ENCODE assay signal across 20 cellular contexts in the genomic region with DNA sequence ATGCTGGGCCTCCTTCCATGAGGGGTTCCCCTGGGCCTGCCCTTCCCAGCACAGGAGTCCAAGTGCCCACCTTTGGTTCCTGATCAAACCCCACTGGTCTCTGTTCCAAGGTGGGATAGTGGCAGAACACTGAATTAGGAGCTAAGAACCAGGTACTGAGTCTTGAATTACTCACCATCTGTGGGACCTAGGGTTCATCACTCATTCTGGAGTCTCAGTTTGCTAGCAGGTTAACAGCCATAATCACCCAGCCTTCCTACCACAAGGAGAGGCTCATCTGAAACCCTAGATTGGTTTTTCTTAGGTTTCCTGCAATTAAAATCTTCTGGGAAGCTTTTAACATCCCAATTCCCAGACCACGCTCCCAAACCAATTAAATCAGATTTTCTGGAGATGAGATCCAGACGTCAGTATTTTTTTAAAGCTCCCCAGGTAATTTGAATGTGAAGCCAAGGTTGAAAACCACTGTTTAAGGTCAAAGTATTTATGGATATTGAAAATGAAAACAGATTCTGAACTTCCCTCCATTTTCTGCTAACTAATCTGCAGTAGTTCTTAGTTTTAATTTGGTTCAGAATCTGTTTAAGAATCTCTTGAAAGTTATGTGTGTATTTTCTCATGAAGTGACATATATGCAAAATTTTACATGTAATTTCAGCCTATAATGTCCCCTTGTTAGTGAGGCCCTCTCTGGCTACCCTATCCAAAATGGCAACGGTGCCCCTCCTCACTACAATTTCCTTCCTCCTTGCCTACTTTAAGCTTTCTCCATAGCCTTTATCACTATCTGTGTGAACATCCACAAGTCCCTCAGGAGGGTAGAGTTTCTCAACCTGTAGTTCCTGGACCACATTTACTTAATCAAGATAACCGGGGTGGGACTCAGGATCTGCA.
DNase-seq lines count a peak whose midpoint lies in the region; ATAC-seq and TF ChIP-seq lines count a peak whose summit lies in the region.
"Had no signal": no experiment of that assay in that cellular context is flagged by ENCODE, and none has a peak within 500 bp of the region (broad histone marks: within the 10 kb centered on the region; RNA-seq: fewer than 3 reads in every experiment).

No MANE protein-coding gene starts in this region.

- H3K79me2 ChIP-seq in DOHH2 (ENCODE audit: control insufficient read depth, low read length) = no peaks in the 10 kb centered on the region

- no peak for TF ChIP-seq POLR2A in esophagus muscularis mucosa (IDR thresholded peaks at IDR 0.05; ENCODE audit: low read depth)
- TF ChIP-seq POLR2A in GM18505 (IDR thresholded peaks at IDR 0.05; ENCODE audit: borderline replicate concordance, extremely low read depth, insufficient read depth, insufficient read length) = no peak

- H3K27me3 ChIP-seq in DOHH2 (ENCODE audit: control insufficient read depth, low read length) (no peaks in the 10 kb centered on the region), esophagus muscularis mucosa (no peaks in the 10 kb centered on the region)
- H3K27me3 ChIP-seq: BE2C, sigmoid colon had no signal

- H3K9me3 ChIP-seq in DOHH2 (ENCODE audit: control insufficient read depth, insufficient read depth, low read length) (no peaks in the 10 kb centered on the region), esophagus muscularis mucosa (no peaks in the 10 kb centered on the region)
- H3K9me3 ChIP-seq: BE2C, heart right ventricle, sigmoid colon had no signal

- no peaks in the 10 kb centered on the region for H3F3A ChIP-seq in DOHH2 (ENCODE audit: control insufficient read depth, insufficient read depth)

- ATAC-seq in GM19328 (IDR thresholded peaks at IDR 0.05; ENCODE audit: unreplicated experiment) = peak; percentile 43
- ATAC-seq in HG03039 (IDR thresholded peaks at IDR 0.05; ENCODE audit: unreplicated experiment) = peak; percentile 53
- ATAC-seq in GM18505 (IDR thresholded peaks at IDR 0.05; ENCODE audit: unreplicated experiment) = no peak
- ATAC-seq: activated CD8-positive, alpha-beta T cell treated with anti-CD3 and anti-CD28 coated beads, Interleukin-2, amount 10 ng/mL, durations not matched to agents 7 days and 5 days; heart right ventricle had no signal

- 0 out of 2 replicates have a peak overlapping the region, but pooled peaks have one; percentile 5 for H3K4me2 ChIP-seq in DOHH2 (ENCODE audit: low read length)

- DNase-seq in esophagus muscularis mucosa (ENCODE audit: extremely low spot score) = peak; percentile 19
- DNase-seq in activated CD4-positive, alpha-beta T cell treated with anti-CD3 and anti-CD28 coated beads, Interleukin-2, amount 50 U/mL, for 48 hours = no peak
- DNase-seq in NCI-H187 treated with DMSO at 0.1 percent for 48 hours (lab: John Stamatoyannopoulos, UW) = no peak
- DNase-seq in ureter (ENCODE audit: low spot score) = no peak
- DNase-seq: activated CD8-positive, alpha-beta T cell treated with anti-CD3 and anti-CD28 coated beads, Interleukin-2, amount 10 ng/mL, durations not matched to agents 7 days and 5 days; BE2C; cerebellar nuclear complex; HCEC 1CT; heart right ventricle; NCI-H1417 treated with DMSO at 0.1 percent for 48 hours; NCI-H526; RPMI8226; sigmoid colon; substantia nigra; T-helper 9 cell had no signal

- H4K20me1 ChIP-seq in DOHH2 (ENCODE audit: control insufficient read depth, insufficient read depth, low read depth, low read length) = no peaks in the 10 kb centered on the region

- intact Hi-C loops in esophagus muscularis mucosa (cut with DNase I) = no loop called here

- no peaks in the 10 kb centered on the region for H3K36me3 ChIP-seq in DOHH2 (ENCODE audit: control insufficient read depth, low read length)
- H3K36me3 ChIP-seq in esophagus muscularis mucosa = no peaks in the 10 kb centered on the region
- H3K36me3 ChIP-seq: BE2C, heart right ventricle, sigmoid colon had no signal

- TF ChIP-seq CTCF in DOHH2 (IDR thresholded peaks at IDR 0.05; ENCODE audit: low read depth, low read length, poor library complexity, severe bottlenecking) (no peak), esophagus muscularis mucosa (IDR thresholded peaks at IDR 0.05) (no peak)

- H3K4me1 ChIP-seq in DOHH2 (ENCODE audit: control insufficient read depth, low read length) (peaks cover 19% of the 10 kb centered on the region), esophagus muscularis mucosa (no peaks in the 10 kb centered on the region)
- H3K4me1 ChIP-seq: BE2C, sigmoid colon had no signal

- H3K9me2 ChIP-seq in DOHH2 (replicated peaks; ENCODE audit: control insufficient read depth, low read length) = no peaks in the 10 kb centered on the region

- H3K4me3 ChIP-seq in DOHH2 (ENCODE audit: low read length) (no peak overlapping the region), esophagus muscularis mucosa (no peak overlapping the region)
- H3K4me3 ChIP-seq: heart right ventricle, sigmoid colon had no signal

- TF ChIP-seq EP300 in esophagus muscularis mucosa (IDR thresholded peaks at IDR 0.05) = no peak

- WGBS in esophagus muscularis mucosa = 88% methylated on average over 4 of the region's 4 CpGs

- H3K27ac ChIP-seq in DOHH2 (ENCODE audit: low read depth, low read length) (no peak overlapping the region), esophagus muscularis mucosa (replicated peaks in 1 of 4) (no peak overlapping the region)
- H3K27ac ChIP-seq: epithelial cell of prostate, heart right ventricle, sigmoid colon had no signal
